10 cellular contexts compared by ENCODE assay signal in genomic region chr5:125575561-125576504, GRCh38.
DNase-seq lines count a peak whose midpoint lies in the region; ATAC-seq and TF ChIP-seq lines count a peak whose summit lies in the region.
"Had no signal": no experiment of that assay in that cellular context is flagged by ENCODE, and none has a peak within 500 bp of the region (broad histone marks: within the 10 kb centered on the region; RNA-seq: fewer than 3 reads in every experiment).

No MANE protein-coding gene starts in this region.

- DNase-seq in NCI-H774 (lab: John Stamatoyannopoulos, UW) (peak; percentile 52), foreskin fibroblast (peak; percentile 36 to 70), putamen (ENCODE audit: low spot score) (peak; percentile 64), upper lobe of left lung (no peak)
- DNase-seq in activated CD4-positive, alpha-beta memory T cell treated with anti-CD3 and anti-CD28 coated beads, Interleukin-2, amount 10 ng/mL, durations not matched to agents 7 days and 5 days: no peak
- DNase-seq in activated naive CD4-positive, alpha-beta T cell treated with Interleukin-2 at 50 U/mL for 16 hours: no peak

- H3K4me3 ChIP-seq in HEK293 (ENCODE audit: low read depth, low read length) (no peak overlapping the region), foreskin fibroblast (ENCODE audit: low read depth in 1 of 2, low read length in 2 of 2) (no peak overlapping the region), upper lobe of left lung (no peak overlapping the region)

- POLR2A ChIA-PET in HEK293 (lab: Yijun Ruan, JAX): no interaction called here
- POLR2A ChIA-PET in activated CD4-positive, alpha-beta memory T cell treated with anti-CD3 and anti-CD28 coated beads, Interleukin-2, amount 10 ng/mL, durations not matched to agents 7 days and 5 days (lab: Charles Lee): no interaction called here

- no peak for TF ChIP-seq EP300 in upper lobe of left lung (IDR thresholded peaks at IDR 0.05)

- no peaks in the 10 kb centered on the region for H3K4me1 Mint-ChIP-seq in activated CD4-positive, alpha-beta memory T cell treated with anti-CD3 and anti-CD28 coated beads, Interleukin-2, amount 10 ng/mL, durations not matched to agents 7 days and 5 days

- no peak overlapping the region for H3K27ac Mint-ChIP-seq in activated CD4-positive, alpha-beta memory T cell treated with anti-CD3 and anti-CD28 coated beads, Interleukin-2, amount 10 ng/mL, durations not matched to agents 7 days and 5 days
- H3K27ac Mint-ChIP-seq: activated naive CD4-positive, alpha-beta T cell treated with anti-CD3 and anti-CD28 coated beads, Interleukin-2, amount 50 U/mL, for 72 hours had no signal

- H3K36me3 Mint-ChIP-seq in activated CD4-positive, alpha-beta memory T cell treated with anti-CD3 and anti-CD28 coated beads, Interleukin-2, amount 10 ng/mL, durations not matched to agents 7 days and 5 days (ENCODE audit: low read depth): no peaks in the 10 kb centered on the region

- H3K9me3 ChIP-seq in HEK293 (ENCODE audit: control insufficient read depth, insufficient read depth, low read depth, low read length): no peaks in the 10 kb centered on the region
- no peaks in the 10 kb centered on the region for H3K9me3 ChIP-seq in upper lobe of left lung

- CTCF ChIA-PET in HEK293 (lab: Yijun Ruan, JAX): interaction anchor here (0.6 kb wide), 1 partner anchor 472 kb away, joined by 3 read pairs; no protein-coding TSS in a partner anchor
- CTCF ChIA-PET in activated CD4-positive, alpha-beta memory T cell treated with anti-CD3 and anti-CD28 coated beads, Interleukin-2, amount 10 ng/mL, durations not matched to agents 7 days and 5 days (lab: Charles Lee): no interaction called here

- H3K27ac ChIP-seq in HEK293 (ENCODE audit: extremely low read depth, low read depth, low read length) (peak overlapping the region; percentile 57), upper lobe of left lung (no peak overlapping the region)
- H3K27ac ChIP-seq: KMS-11 had no signal

- no peak for TF ChIP-seq POLR2A in upper lobe of left lung (IDR thresholded peaks at IDR 0.05)

- no peaks in the 10 kb centered on the region for H3K27me3 ChIP-seq in upper lobe of left lung

- WGBS in upper lobe of left lung, 2 donors: 52 to 56% methylated on average over 7 of the region's 7 CpGs

- H3K9me3 Mint-ChIP-seq in activated CD4-positive, alpha-beta memory T cell treated with anti-CD3 and anti-CD28 coated beads, Interleukin-2, amount 10 ng/mL, durations not matched to agents 7 days and 5 days: peaks cover 9% of the 10 kb centered on the region

- TF ChIP-seq CTCF in HEK293 (tag by site-specific recombination; IDR thresholded peaks at IDR 0.05) (peak; percentile 51), foreskin fibroblast (IDR thresholded peaks at IDR 0.05; ENCODE audit: low read depth, low read length) (no peak), upper lobe of left lung (IDR thresholded peaks at IDR 0.05) (no peak)

- no peak overlapping the region for H3K4me3 Mint-ChIP-seq in activated CD4-positive, alpha-beta memory T cell treated with anti-CD3 and anti-CD28 coated beads, Interleukin-2, amount 10 ng/mL, durations not matched to agents 7 days and 5 days

- no peak for ATAC-seq in upper lobe of left lung (ENCODE audit: low FRiP score in 2 of 2)
- no peak for ATAC-seq in HG02973 (IDR thresholded peaks at IDR 0.05; ENCODE audit: unreplicated experiment)
- ATAC-seq: activated naive CD4-positive, alpha-beta T cell treated with anti-CD3 and anti-CD28 coated beads, Interleukin-2, amount 50 U/mL, for 72 hours had no signal

- H3K4me1 ChIP-seq in HEK293 (ENCODE audit: control insufficient read depth, insufficient read depth, low read length) (peaks cover 12% of the 10 kb centered on the region), upper lobe of left lung (peaks cover 0 to 10% (median 5%) of the 10 kb centered on the region in 4 donors)

- no peaks in the 10 kb centered on the region for H3K36me3 ChIP-seq in HEK293 (ENCODE audit: control insufficient read depth in 2 of 2, insufficient read depth in 1 of 2, low read length in 2 of 2)
- no peaks in the 10 kb centered on the region for H3K36me3 ChIP-seq in upper lobe of left lung

- no peaks in the 10 kb centered on the region for H3K27me3 Mint-ChIP-seq in activated CD4-positive, alpha-beta memory T cell treated with anti-CD3 and anti-CD28 coated beads, Interleukin-2, amount 10 ng/mL, durations not matched to agents 7 days and 5 days

TF ChIP-seq in HEK293, 187 proteins besides CTCF, POLR2A, EP300 and RAD21 (continues in another document):
- TF ChIP-seq FEZF1 (tag by site-specific recombination; IDR thresholded peaks at IDR 0.05) (peak; percentile 85), ELK4 (IDR thresholded peaks at IDR 0.05; ENCODE audit: borderline replicate concordance, low read depth, low read length) (no peak), AEBP2 (tag by site-specific recombination; IDR thresholded peaks at IDR 0.05; ENCODE audit: borderline replicate concordance) (no peak), ZNF146 (tag by site-specific recombination; IDR thresholded peaks at IDR 0.05) (no peak), ZBTB17 (tag by site-specific recombination; IDR thresholded peaks at IDR 0.05) (peak; percentile 74), ZSCAN30 (tag by site-specific recombination; IDR thresholded peaks at IDR 0.05) (peak; percentile 5; the same call in 1 of the 2 replicates), MYNN (tag by site-specific recombination; IDR thresholded peaks at IDR 0.05; ENCODE audit: borderline replicate concordance) (peak; percentile 93), ZNF121 (tag by site-specific recombination; IDR thresholded peaks at IDR 0.05) (no peak), ZNF830 (tag by site-specific recombination; IDR thresholded peaks at IDR 0.05; ENCODE audit: low read depth) (no peak), IKZF3 (tag by site-specific recombination; IDR thresholded peaks at IDR 0.05) (peak; percentile 84), OSR2 (tag by site-specific recombination; IDR thresholded peaks at IDR 0.05) (peak; percentile 91), ZEB2 (tag by site-specific recombination; IDR thresholded peaks at IDR 0.05) (0 out of 2 replicates have a peak, but pooled peaks have one; percentile 36), PRDM4 (tag by site-specific recombination; IDR thresholded peaks at IDR 0.05) (no peak; the same call in 1 of the 2 replicates), ZSCAN18 (tag by site-specific recombination; IDR thresholded peaks at IDR 0.05) (no peak), MZF1 (tag by site-specific recombination; IDR thresholded peaks at IDR 0.05; ENCODE audit: borderline replicate concordance) (peak; percentile 51; the same call in 1 of the 2 replicates)

Comparison
In these comparisons a context has a peak if more than half of its experiments do, and no peak if none do; other contexts are left out.
1. DNase-seq: peak in NCI-H774 (single experiment), foreskin fibroblast (2 of 2) and putamen (single experiment); none in upper lobe of left lung (0 of 2), activated CD4-positive, alpha-beta memory T cell treated with anti-CD3 and anti-CD28 coated beads, Interleukin-2, amount 10 ng/mL, durations not matched to agents 7 days and 5 days (single experiment) and activated naive CD4-positive, alpha-beta T cell treated with Interleukin-2 at 50 U/mL for 16 hours (single experiment).